ENCODE assay signal across 9 cellular contexts in the genomic region with DNA sequence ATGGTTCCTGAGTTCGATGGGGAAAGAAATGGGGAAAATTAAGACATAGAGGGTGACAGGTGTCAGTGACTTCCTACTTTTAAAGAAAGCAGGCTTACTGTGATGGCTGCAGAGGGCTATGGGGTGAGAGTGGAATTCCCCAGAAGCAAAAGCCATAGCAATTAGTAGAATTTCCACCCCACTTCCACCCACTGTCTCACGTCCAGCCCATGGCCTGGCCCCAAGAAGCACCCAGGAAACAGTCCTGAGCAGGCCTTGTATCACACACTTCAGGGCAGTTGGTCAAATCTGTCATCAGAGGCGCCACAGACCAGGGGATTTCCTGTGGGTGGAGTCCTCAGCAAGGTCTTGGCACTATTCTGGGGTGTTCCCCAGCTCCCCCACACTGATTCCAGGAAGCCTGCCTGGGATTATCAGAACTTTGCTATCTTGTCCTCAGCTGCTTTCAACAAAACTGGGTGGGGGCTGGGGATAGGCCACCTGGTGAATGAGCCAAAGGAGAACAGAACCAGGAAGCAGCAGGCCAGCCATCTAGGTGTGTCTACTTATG.
DNase-seq lines count a peak whose midpoint lies in the region; ATAC-seq and TF ChIP-seq lines count a peak whose summit lies in the region.
"Had no signal": no experiment of that assay in that cellular context is flagged by ENCODE, and none has a peak within 500 bp of the region (broad histone marks: within the 10 kb centered on the region; RNA-seq: fewer than 3 reads in every experiment).

No MANE protein-coding gene starts in this region.

- H3K27ac ChIP-seq in gastroesophageal sphincter = no peak overlapping the region

- H3K27me3 Mint-ChIP-seq in activated naive CD4-positive, alpha-beta T cell treated with anti-CD3 and anti-CD28 coated beads, Interleukin-2, amount 10 ng/mL, durations not matched to agents 7 days and 5 days = no peaks in the 10 kb centered on the region

- TF ChIP-seq EP300 in gastroesophageal sphincter (IDR thresholded peaks at IDR 0.05) = no peak

- peaks cover 17% of the 10 kb centered on the region for H3K9me3 Mint-ChIP-seq in activated naive CD4-positive, alpha-beta T cell treated with anti-CD3 and anti-CD28 coated beads, Interleukin-2, amount 10 ng/mL, durations not matched to agents 7 days and 5 days

- TF ChIP-seq POLR2A in gastroesophageal sphincter (IDR thresholded peaks at IDR 0.05) = no peak

- H3K4me3 Mint-ChIP-seq in activated naive CD4-positive, alpha-beta T cell treated with anti-CD3 and anti-CD28 coated beads, Interleukin-2, amount 10 ng/mL, durations not matched to agents 7 days and 5 days = peak overlapping the region; percentile 43

- peak overlapping the region; percentile 96 for H3K27ac Mint-ChIP-seq in activated naive CD4-positive, alpha-beta T cell treated with anti-CD3 and anti-CD28 coated beads, Interleukin-2, amount 10 ng/mL, durations not matched to agents 7 days and 5 days

- WGBS in gastroesophageal sphincter (ENCODE audit: low coverage in 1 of 2), 2 donors = 60 to 91% methylated on average over 1 to 3 of the region's 3 CpGs

- DNase-seq in GM10266 (ENCODE audit: extremely low spot score) (peak; percentile 74), Kasumi-1 (lab: John Stamatoyannopoulos, UW) (peak; percentile 22 to 33), NCI-H1105 (lab: John Stamatoyannopoulos, UW) (no peak), NCI-H2196 (lab: John Stamatoyannopoulos, UW; ENCODE audit: unreplicated experiment) (no peak)
- peak; percentile 83 for DNase-seq in activated naive CD4-positive, alpha-beta T cell treated with anti-CD3 and anti-CD28 coated beads, Interleukin-2, amount 10 ng/mL, durations not matched to agents 7 days and 5 days
- peak; percentile 53 to 57 for DNase-seq in stimulated activated CD8-positive, alpha-beta memory T cell treated with anti-CD3 and anti-CD28 coated beads, Interleukin-15, amount 100 ng/mL, for 4 hours (ENCODE audit: low read depth in 2 of 2)

- H3K27me3 ChIP-seq in gastroesophageal sphincter = peaks cover 7% of the 10 kb centered on the region

- no peaks in the 10 kb centered on the region for H3K36me3 ChIP-seq in gastroesophageal sphincter

- H3K36me3 Mint-ChIP-seq in activated naive CD4-positive, alpha-beta T cell treated with anti-CD3 and anti-CD28 coated beads, Interleukin-2, amount 10 ng/mL, durations not matched to agents 7 days and 5 days = peaks cover 19% of the 10 kb centered on the region

- CTCF ChIA-PET in activated naive CD4-positive, alpha-beta T cell treated with anti-CD3 and anti-CD28 coated beads, Interleukin-2, amount 10 ng/mL, durations not matched to agents 7 days and 5 days (lab: Charles Lee) = interaction anchor here (0.7 to 3.1 kb wide), 5 partner anchors 11 to 136 kb away, joined by 3 to 10 read pairs (median 3); no protein-coding TSS in a partner anchor

- H3K4me3 ChIP-seq in gastroesophageal sphincter = no peak overlapping the region

- TF ChIP-seq CTCF in GM10266 (IDR thresholded peaks at IDR 0.05; ENCODE audit: control insufficient read depth, insufficient read depth, low read depth, missing control alignments) (no peak), gastroesophageal sphincter (IDR thresholded peaks at IDR 0.05) (no peak)

- ATAC-seq in GM21526 (IDR thresholded peaks at IDR 0.05; ENCODE audit: low FRiP score, unreplicated experiment) (peak; percentile 61), gastroesophageal sphincter (no peak)
- ATAC-seq: HCT116 had no signal

- H3K4me1 ChIP-seq in gastroesophageal sphincter = no peaks in the 10 kb centered on the region

- H3K9me3 ChIP-seq in gastroesophageal sphincter = no peaks in the 10 kb centered on the region

- H3K4me1 Mint-ChIP-seq in activated naive CD4-positive, alpha-beta T cell treated with anti-CD3 and anti-CD28 coated beads, Interleukin-2, amount 10 ng/mL, durations not matched to agents 7 days and 5 days = peaks cover 86% of the 10 kb centered on the region

Comparison
In these comparisons a context has a peak if more than half of its experiments do, and no peak if none do; other contexts are left out.
1. DNase-seq: peak in GM10266 (single experiment), Kasumi-1 (2 of 2), activated naive CD4-positive, alpha-beta T cell treated with anti-CD3 and anti-CD28 coated beads, Interleukin-2, amount 10 ng/mL, durations not matched to agents 7 days and 5 days (single experiment) and stimulated activated CD8-positive, alpha-beta memory T cell treated with anti-CD3 and anti-CD28 coated beads, Interleukin-15, amount 100 ng/mL, for 4 hours (2 of 2); none in NCI-H1105 (single experiment) and NCI-H2196 (single experiment).